In genomic region chr4:168634276-168634802, GRCh38 we compare ENCODE assay signal across 2 cellular contexts.
A peak's percentile ranks its signal among the peaks of the same experiment; 100 is the strongest.
TF ChIP-seq lines count a peak whose summit lies in the region.

No MANE protein-coding gene starts in this region.

TF ChIP-seq in SK-N-SH, 30 proteins besides CTCF, POLR2A, EP300 and RAD21 (continued from another document):
- TF ChIP-seq NFIC (IDR thresholded peaks at IDR 0.05; ENCODE audit: borderline replicate concordance) = peak; percentile 97
- peak; percentile 99 for TF ChIP-seq TCF12 (IDR thresholded peaks at IDR 0.05)
- peak; percentile 27 for TF ChIP-seq ELF1 (IDR thresholded peaks at IDR 0.05)
- peak; percentile 96 for TF ChIP-seq FOXM1 (IDR thresholded peaks at IDR 0.05; ENCODE audit: low read depth)
- peak; percentile 84; the same call in 1 of the 2 replicates for TF ChIP-seq POLR2AphosphoS5 (IDR thresholded peaks at IDR 0.05; ENCODE audit: low read depth, low read length)
- no peak for TF ChIP-seq CHD2 (IDR thresholded peaks at IDR 0.05; ENCODE audit: low read length, partially characterized antibody)
- no peak for TF ChIP-seq NRF1 (IDR thresholded peaks at IDR 0.05; ENCODE audit: low read depth, low read length)
- peak; percentile 85; the same call in 1 of the 2 replicates for TF ChIP-seq RXRA (IDR thresholded peaks at IDR 0.05; ENCODE audit: borderline replicate concordance, low read depth)
- TF ChIP-seq, protein P1, sequence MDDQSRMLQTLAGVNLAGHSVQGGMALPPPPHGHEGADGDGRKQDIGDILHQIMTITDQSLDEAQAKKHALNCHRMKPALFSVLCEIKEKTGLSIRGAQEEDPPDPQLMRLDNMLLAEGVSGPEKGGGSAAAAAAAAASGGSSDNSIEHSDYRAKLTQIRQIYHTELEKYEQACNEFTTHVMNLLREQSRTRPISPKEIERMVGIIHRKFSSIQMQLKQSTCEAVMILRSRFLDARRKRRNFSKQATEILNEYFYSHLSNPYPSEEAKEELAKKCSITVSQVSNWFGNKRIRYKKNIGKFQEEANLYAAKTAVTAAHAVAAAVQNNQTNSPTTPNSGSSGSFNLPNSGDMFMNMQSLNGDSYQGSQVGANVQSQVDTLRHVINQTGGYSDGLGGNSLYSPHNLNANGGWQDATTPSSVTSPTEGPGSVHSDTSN (IDR thresholded peaks at IDR 0.05) = peak; percentile 97
- no peak for TF ChIP-seq FOXJ3 (CRISPR knock-in tag; IDR thresholded peaks at IDR 0.05)
- peak; percentile 89 for TF ChIP-seq SIN3A (IDR thresholded peaks at IDR 0.05; ENCODE audit: borderline replicate concordance, low read depth, low read length)
- TF ChIP-seq MEF2A (IDR thresholded peaks at IDR 0.05; ENCODE audit: borderline replicate concordance, low read depth) = peak; percentile 94
- TF ChIP-seq YY1 (IDR thresholded peaks at IDR 0.05; ENCODE audit: low read depth) = peak; percentile 74; the same call in 1 of the 2 replicates
- no peak; the same call in 1 of the 2 replicates for TF ChIP-seq SMC3 (IDR thresholded peaks at IDR 0.05; ENCODE audit: low read depth, low read length)
- TF ChIP-seq USF1 (IDR thresholded peaks at IDR 0.05; ENCODE audit: borderline replicate concordance, low read depth) = no peak
- TF ChIP-seq, protein P2, sequence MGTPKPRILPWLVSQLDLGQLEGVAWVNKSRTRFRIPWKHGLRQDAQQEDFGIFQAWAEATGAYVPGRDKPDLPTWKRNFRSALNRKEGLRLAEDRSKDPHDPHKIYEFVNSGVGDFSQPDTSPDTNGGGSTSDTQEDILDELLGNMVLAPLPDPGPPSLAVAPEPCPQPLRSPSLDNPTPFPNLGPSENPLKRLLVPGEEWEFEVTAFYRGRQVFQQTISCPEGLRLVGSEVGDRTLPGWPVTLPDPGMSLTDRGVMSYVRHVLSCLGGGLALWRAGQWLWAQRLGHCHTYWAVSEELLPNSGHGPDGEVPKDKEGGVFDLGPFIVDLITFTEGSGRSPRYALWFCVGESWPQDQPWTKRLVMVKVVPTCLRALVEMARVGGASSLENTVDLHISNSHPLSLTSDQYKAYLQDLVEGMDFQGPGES (IDR thresholded peaks at IDR 0.05; ENCODE audit: low read depth, low read length) = no peak
- TF ChIP-seq USF2 (IDR thresholded peaks at IDR 0.05; ENCODE audit: borderline replicate concordance, low read depth, low read length) = no peak
- TF ChIP-seq, protein P3, sequence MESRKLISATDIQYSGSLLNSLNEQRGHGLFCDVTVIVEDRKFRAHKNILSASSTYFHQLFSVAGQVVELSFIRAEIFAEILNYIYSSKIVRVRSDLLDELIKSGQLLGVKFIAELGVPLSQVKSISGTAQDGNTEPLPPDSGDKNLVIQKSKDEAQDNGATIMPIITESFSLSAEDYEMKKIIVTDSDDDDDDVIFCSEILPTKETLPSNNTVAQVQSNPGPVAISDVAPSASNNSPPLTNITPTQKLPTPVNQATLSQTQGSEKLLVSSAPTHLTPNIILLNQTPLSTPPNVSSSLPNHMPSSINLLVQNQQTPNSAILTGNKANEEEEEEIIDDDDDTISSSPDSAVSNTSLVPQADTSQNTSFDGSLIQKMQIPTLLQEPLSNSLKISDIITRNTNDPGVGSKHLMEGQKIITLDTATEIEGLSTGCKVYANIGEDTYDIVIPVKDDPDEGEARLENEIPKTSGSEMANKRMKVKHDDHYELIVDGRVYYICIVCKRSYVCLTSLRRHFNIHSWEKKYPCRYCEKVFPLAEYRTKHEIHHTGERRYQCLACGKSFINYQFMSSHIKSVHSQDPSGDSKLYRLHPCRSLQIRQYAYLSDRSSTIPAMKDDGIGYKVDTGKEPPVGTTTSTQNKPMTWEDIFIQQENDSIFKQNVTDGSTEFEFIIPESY (IDR thresholded peaks at IDR 0.05; ENCODE audit: borderline replicate concordance, low read depth) = peak; percentile 86
- no peak for TF ChIP-seq MXI1 (IDR thresholded peaks at IDR 0.05; ENCODE audit: low read depth, low read length)
- no peak for TF ChIP-seq GATA2 (CRISPR knock-in tag; IDR thresholded peaks at IDR 0.05)
- TF ChIP-seq GABPA (IDR thresholded peaks at IDR 0.05; ENCODE audit: low read depth) = peak; percentile 10; the same call in 1 of the 2 replicates
- peak; percentile 91 for TF ChIP-seq FOSL2 (IDR thresholded peaks at IDR 0.05; ENCODE audit: borderline replicate concordance, low read depth)
- TF ChIP-seq MAX (IDR thresholded peaks at IDR 0.05; ENCODE audit: low read depth) = peak; percentile 76
- no peak for TF ChIP-seq RFX5 (IDR thresholded peaks at IDR 0.05; ENCODE audit: low read length)

TF ChIP-seq in WTC11, 78 proteins besides CTCF, POLR2A, EP300 and RAD21 (continued from another document):
- no peak for TF ChIP-seq AFF4 (CRISPR knock-in tag; IDR thresholded peaks at IDR 0.05; ENCODE audit: borderline replicate concordance)
- TF ChIP-seq RELA (CRISPR knock-in tag; IDR thresholded peaks at IDR 0.05; ENCODE audit: borderline replicate concordance) = no peak
- no peak for TF ChIP-seq NR2C2 (CRISPR knock-in tag; IDR thresholded peaks at IDR 0.05)
- TF ChIP-seq ZNF232 (CRISPR knock-in tag; IDR thresholded peaks at IDR 0.05) = no peak
